27 cellular contexts compared by ENCODE assay signal in the genomic region with DNA sequence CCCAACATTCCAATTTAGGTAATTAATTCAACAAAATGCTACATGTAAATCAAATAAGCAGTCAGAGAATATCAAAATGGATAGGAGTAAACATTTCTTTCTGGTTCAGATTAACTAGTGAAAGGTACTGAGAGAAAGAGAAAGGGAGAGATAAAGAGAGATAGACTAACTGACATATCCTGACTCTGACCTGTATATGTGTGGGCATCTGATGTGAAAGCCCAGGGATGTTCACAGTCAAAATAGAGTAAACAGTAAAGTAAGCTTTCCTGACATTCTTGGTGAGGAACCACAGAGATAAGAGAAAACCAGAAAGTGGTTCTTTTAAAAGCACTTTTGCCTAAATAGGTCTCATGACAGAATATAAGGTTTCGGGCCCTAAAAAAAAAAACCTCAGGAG. TPM values are rescaled to one million over a fixed set of nuclear protein-coding genes. Genes with fewer than 3 reads are reported as not detected.
DNase-seq lines count a peak whose midpoint lies in the region; ATAC-seq, FAIRE-seq and TF ChIP-seq lines count a peak whose summit lies in the region.
"Had no signal": no experiment of that assay in that cellular context is flagged by ENCODE, and none has a peak within 500 bp of the region (broad histone marks: within the 10 kb centered on the region; RNA-seq: fewer than 3 reads in every experiment).

No MANE protein-coding gene starts in this region.

- H3K27ac ChIP-seq in GM23248 (no peak overlapping the region), RWPE2 (ENCODE audit: poor library complexity, severe bottlenecking) (peak overlapping the region; percentile 57)
- H3K27ac ChIP-seq: SJCRH30, skin epidermis had no signal

- in situ Hi-C loops in GM23248 (cut with MboI): loop anchor here (25.0 kb wide), 1 partner anchor 790 kb away; no protein-coding TSS in a partner anchor

- TF ChIP-seq CTCF in RWPE2 (IDR thresholded peaks at IDR 0.05; ENCODE audit: poor library complexity, severe bottlenecking) (no peak), mesothelial cell of epicardium (IDR thresholded peaks at IDR 0.05; ENCODE audit: unreplicated experiment) (no peak)

- no peak overlapping the region for H3K9ac ChIP-seq in GM23248

- H3K27me3 Mint-ChIP-seq in central memory CD8-positive, alpha-beta T cell: no peaks in the 10 kb centered on the region
- H3K27me3 Mint-ChIP-seq in mesothelial cell of epicardium (ENCODE audit: low read depth): no peaks in the 10 kb centered on the region
- H3K27me3 Mint-ChIP-seq: activated CD4-positive, alpha-beta T cell treated with anti-CD3 and anti-CD28 coated beads, Interleukin-2, amount 10 ng/mL, durations not matched to agents 7 days and 5 days; CD8-positive, alpha-beta memory T cell had no signal

- no peak for TF ChIP-seq POLR2A in GM12892 (IDR thresholded peaks at IDR 0.05; ENCODE audit: low read depth, low read length)

- H3K9me3 ChIP-seq in GM23248 (ENCODE audit: low read depth) (no peaks in the 10 kb centered on the region), RWPE2 (ENCODE audit: severe bottlenecking) (no peaks in the 10 kb centered on the region)
- H3K9me3 ChIP-seq: BE2C, SJCRH30 had no signal

- no peaks in the 10 kb centered on the region for H3K36me3 Mint-ChIP-seq in central memory CD8-positive, alpha-beta T cell (ENCODE audit: insufficient read depth)
- H3K36me3 Mint-ChIP-seq in mesothelial cell of epicardium: peaks cover 3% of the 10 kb centered on the region
- H3K36me3 Mint-ChIP-seq: activated naive CD8-positive, alpha-beta T cell treated with anti-CD3 and anti-CD28 coated beads, Interleukin-2, amount 10 ng/mL, durations not matched to agents 7 days and 5 days; WTC11 had no signal

- H3K4me3 ChIP-seq in GM23248 (no peak overlapping the region), RWPE2 (ENCODE audit: severe bottlenecking) (no peak overlapping the region)
- H3K4me3 ChIP-seq: SJCRH30, skin epidermis had no signal

- peak overlapping the region; percentile 17 for H3K27ac Mint-ChIP-seq in central memory CD8-positive, alpha-beta T cell (ENCODE audit: low read depth)
- H3K27ac Mint-ChIP-seq in mesothelial cell of epicardium: peak overlapping the region; percentile 76
- H3K27ac Mint-ChIP-seq: activated CD4-positive, alpha-beta T cell treated with anti-CD3 and anti-CD28 coated beads, Interleukin-2, amount 10 ng/mL, durations not matched to agents 7 days and 5 days; activated naive CD8-positive, alpha-beta T cell treated with anti-CD3 and anti-CD28 coated beads, Interleukin-2, amount 10 ng/mL, durations not matched to agents 7 days and 5 days; CD8-positive, alpha-beta memory T cell; nephron progenitor cell; WTC11 had no signal

- no peaks in the 10 kb centered on the region for H3K9me3 Mint-ChIP-seq in central memory CD8-positive, alpha-beta T cell
- H3K9me3 Mint-ChIP-seq in mesothelial cell of epicardium: no peaks in the 10 kb centered on the region
- H3K9me3 Mint-ChIP-seq: activated CD4-positive, alpha-beta T cell treated with anti-CD3 and anti-CD28 coated beads, Interleukin-2, amount 10 ng/mL, durations not matched to agents 7 days and 5 days; activated naive CD8-positive, alpha-beta T cell treated with anti-CD3 and anti-CD28 coated beads, Interleukin-2, amount 10 ng/mL, durations not matched to agents 7 days and 5 days; CD8-positive, alpha-beta memory T cell; nephron progenitor cell; WTC11 had no signal

- no peaks in the 10 kb centered on the region for H3K79me2 ChIP-seq in GM23248 (ENCODE audit: insufficient read depth)

- H3K4me1 Mint-ChIP-seq in central memory CD8-positive, alpha-beta T cell: peaks cover 11% of the 10 kb centered on the region
- peaks cover 59% of the 10 kb centered on the region for H3K4me1 Mint-ChIP-seq in mesothelial cell of epicardium
- H3K4me1 Mint-ChIP-seq: activated naive CD8-positive, alpha-beta T cell treated with anti-CD3 and anti-CD28 coated beads, Interleukin-2, amount 10 ng/mL, durations not matched to agents 7 days and 5 days; nephron progenitor cell had no signal

- H3K9me2 ChIP-seq in GM23248 (ENCODE audit: insufficient read depth): no peaks in the 10 kb centered on the region

- H2AFZ ChIP-seq in GM23248: no peak overlapping the region

- H3F3A ChIP-seq in GM23248 (ENCODE audit: insufficient read depth): peaks cover 57% of the 10 kb centered on the region

- DNase-seq in GM23248: no peak
- DNase-seq in RWPE2 (ENCODE audit: low spot score): no peak
- no peak for DNase-seq in central memory CD8-positive, alpha-beta T cell (ENCODE audit: low spot score in 2 of 2)
- DNase-seq in mesothelial cell of epicardium (ENCODE audit: low spot score in 2 of 2, unreplicated experiment in 2 of 2): no peak
- DNase-seq in GM12892 (ENCODE audit: insufficient read length): no peak
- DNase-seq in stimulated activated CD4-positive, alpha-beta T cell treated with anti-CD3 and anti-CD28 coated beads, Interleukin-2, amount 100 ng/mL, for 24 hours: no peak
- DNase-seq: activated CD4-positive, alpha-beta T cell treated with anti-CD3 and anti-CD28 coated beads, Interleukin-2, amount 10 ng/mL, durations not matched to agents 7 days and 5 days; activated effector memory CD4-positive, alpha-beta T cell treated with Interleukin-2 at 50 U/mL for 16 hours; activated naive CD8-positive, alpha-beta T cell treated with anti-CD3 and anti-CD28 coated beads, Interleukin-2, amount 10 ng/mL, durations not matched to agents 7 days and 5 days; activated T-cell treated with anti-CD3 and anti-CD28 coated beads, Interleukin-2, amount 50 U/mL, for 1 hour; BE2C; CD8-positive, alpha-beta memory T cell; cerebellar nuclear complex; EL; hippocampal formation; Kasumi-1; left colon; NCI-H1417 treated with DMSO at 0.1 percent for 48 hours; NCI-H2029 treated with DMSO at 0.1 percent for 48 hours; nephron progenitor cell; SJCRH30; stimulated activated naive CD8-positive, alpha-beta T cell treated with anti-CD3 and anti-CD28 coated beads, Interleukin-15, Interleukin-2, amounts not matched to agents 100 U/mL and 50 U/mL, for 24 hours had no signal

- ATAC-seq in RWPE2 (ENCODE audit: low read depth): no peak
- ATAC-seq in central memory CD8-positive, alpha-beta T cell (replicated peaks; ENCODE audit: extremely low read depth, poor library complexity, severe bottlenecking): no peak
- no peak for ATAC-seq in GM21526 (IDR thresholded peaks at IDR 0.05; ENCODE audit: low FRiP score, unreplicated experiment)
- no peak for ATAC-seq in GM18873 (IDR thresholded peaks at IDR 0.05; ENCODE audit: low FRiP score, unreplicated experiment)
- ATAC-seq: left colon; stimulated activated naive CD8-positive, alpha-beta T cell treated with anti-CD3 and anti-CD28 coated beads, Interleukin-15, Interleukin-2, amounts not matched to agents 100 U/mL and 50 U/mL, for 24 hours; WTC11 had no signal

- peak overlapping the region; percentile 70 for H3K4me2 ChIP-seq in GM23248 (ENCODE audit: unreplicated experiment)

- 96 to 98% methylated on average over 1 of the region's 1 CpG for WGBS in GM23248 (ENCODE audit: low coverage in 1 of 2, low lambda C conversion rate in 2 of 2, missing lambda C conversion rate in 2 of 2), 2 experiments

- no peaks in the 10 kb centered on the region for H4K20me1 ChIP-seq in GM23248 (ENCODE audit: insufficient read depth)

- no peaks in the 10 kb centered on the region for H3K27me3 ChIP-seq in GM23248 (replicated peaks; ENCODE audit: insufficient read depth)
- no peaks in the 10 kb centered on the region for H3K27me3 ChIP-seq in RWPE2 (ENCODE audit: insufficient read depth, poor library complexity, severe bottlenecking)
- H3K27me3 ChIP-seq: BE2C, SJCRH30 had no signal

- no peak for FAIRE-seq in GM12892 (lab: Jason Lieb, UNC)
- FAIRE-seq: RCC 7860 had no signal

- H3K36me3 ChIP-seq in GM23248 (ENCODE audit: low read depth) (no peaks in the 10 kb centered on the region), RWPE2 (ENCODE audit: low read depth) (no peaks in the 10 kb centered on the region)
- H3K36me3 ChIP-seq: BE2C, SJCRH30 had no signal

- peaks cover 76% of the 10 kb centered on the region for H3K4me1 ChIP-seq in GM23248 (ENCODE audit: insufficient read depth)
- peaks cover 62% of the 10 kb centered on the region for H3K4me1 ChIP-seq in RWPE2 (ENCODE audit: insufficient read depth, poor library complexity, severe bottlenecking)

- no peak overlapping the region for H3K4me3 Mint-ChIP-seq in central memory CD8-positive, alpha-beta T cell
- H3K4me3 Mint-ChIP-seq in mesothelial cell of epicardium: no peak overlapping the region
- H3K4me3 Mint-ChIP-seq: activated CD4-positive, alpha-beta T cell treated with anti-CD3 and anti-CD28 coated beads, Interleukin-2, amount 10 ng/mL, durations not matched to agents 7 days and 5 days; activated naive CD8-positive, alpha-beta T cell treated with anti-CD3 and anti-CD28 coated beads, Interleukin-2, amount 10 ng/mL, durations not matched to agents 7 days and 5 days; CD8-positive, alpha-beta memory T cell; nephron progenitor cell; WTC11 had no signal

RNA-seq across cellular contexts. Expression of a gene that starts 37.5 kb away (rescaled TPM):
- total RNA-seq in GM23248 (2014; rRNA removed; shearing (Covaris generic)): 0.54 TPM in 1 of 2 replicates, not detected in the other
- polyA plus RNA-seq in GM23248 (2016; fragmentation: Nextera tagmentation; extraction: Ambion mirVana): 0.14 and 0.75 TPM in 2 replicates
- 242 to 270 TPM (median 243 TPM) in 3 replicates for total RNA-seq in mesothelial cell of epicardium
- polyA plus RNA-seq in GM12892 (2012; ENCODE audit: missing spikeins): 1.0 TPM

Comparison
In these comparisons a context has a peak if more than half of its experiments do, and no peak if none do; other contexts are left out.
1. RNA of a gene that starts 37.5 kb away (total RNA-seq): 242 to 270 TPM in mesothelial cell of epicardium; 0.54 TPM in GM23248; every median in the first group is over 100 times any median in the second.